Comparison of ENCODE assay signal across 39 cellular contexts in genomic region chr19:14189415-14189814, GRCh38.
"Had no signal": no experiment of that assay in that cellular context is flagged by ENCODE, and none has a peak within 500 bp of the region (broad histone marks: within the 10 kb centered on the region; RNA-seq: fewer than 3 reads in every experiment).

No MANE protein-coding gene starts in this region.

- H3K27me3 ChIP-seq: adrenal gland, ascending aorta, body of pancreas, brain microvascular endothelial cell, breast epithelium, cardiac muscle cell had no signal

- H3K4me3 Mint-ChIP-seq: activated naive CD4-positive, alpha-beta T cell treated with anti-CD3 and anti-CD28 coated beads for 36 hours; activated naive CD4-positive, alpha-beta T cell treated with anti-CD3 and anti-CD28 coated beads, Interleukin-2, amount 10 ng/mL, durations not matched to agents 7 days and 5 days; activated naive CD4-positive, alpha-beta T cell treated with anti-CD3 and anti-CD28 coated beads, Interleukin-2, amount 50 U/mL, for 24 hours; activated naive CD8-positive, alpha-beta T cell; activated naive CD8-positive, alpha-beta T cell treated with anti-CD3 and anti-CD28 coated beads for 36 hours; activated naive CD8-positive, alpha-beta T cell treated with anti-CD3 and anti-CD28 coated beads, Interleukin-2, amount 10 ng/mL, durations not matched to agents 7 days and 5 days; activated naive CD8-positive, alpha-beta T cell treated with anti-CD3 and anti-CD28 coated beads, Interleukin-2, amount 50 U/mL, for 24 hours; activated T-cell treated with anti-CD3 and anti-CD28 coated beads, Interleukin-2, amount 50 U/mL, for 24 hours; activated T-cell treated with anti-CD3 and anti-CD28 coated beads, Interleukin-2, amount 50 U/mL, for 4 hours; activated T-cell treated with anti-CD3 and anti-CD28 coated beads, Interleukin-2, amount 50 U/mL, for 72 hours; activated T-helper 1 cell treated with anti-CD3 and anti-CD28 coated beads, Interleukin-12 subunit alpha, Interleukin-12 subunit beta, Interleukin-2, Interleukin-4 antibody, amounts not matched to agents 30 ng/mL and 10 ng/mL and 1 ng/mL, durations not matched to agents 14 hours and 24 hours and 36 hours; activated T-helper 17 cell treated with anti-CD3 and anti-CD28 coated beads, Interleukin-2, amount 50 U/mL, for 72 hours; brain had no signal

- H3K9me3 Mint-ChIP-seq: activated naive CD4-positive, alpha-beta T cell treated with anti-CD3 and anti-CD28 coated beads for 36 hours; activated naive CD4-positive, alpha-beta T cell treated with anti-CD3 and anti-CD28 coated beads, Interleukin-2, amount 10 ng/mL, durations not matched to agents 7 days and 5 days; activated naive CD4-positive, alpha-beta T cell treated with anti-CD3 and anti-CD28 coated beads, Interleukin-2, amount 50 U/mL, for 24 hours; activated naive CD4-positive, alpha-beta T cell treated with anti-CD3 and anti-CD28 coated beads, Interleukin-2, amount 50 U/mL, for 72 hours; activated naive CD8-positive, alpha-beta T cell treated with anti-CD3 and anti-CD28 coated beads for 36 hours; activated naive CD8-positive, alpha-beta T cell treated with anti-CD3 and anti-CD28 coated beads, Interleukin-2, amount 10 ng/mL, durations not matched to agents 7 days and 5 days; activated naive CD8-positive, alpha-beta T cell treated with anti-CD3 and anti-CD28 coated beads, Interleukin-2, amount 50 U/mL, for 24 hours; activated T-cell treated with anti-CD3 and anti-CD28 coated beads, Interleukin-2, amount 50 U/mL, for 24 hours; activated T-cell treated with anti-CD3 and anti-CD28 coated beads, Interleukin-2, amount 50 U/mL, for 4 hours; activated T-cell treated with anti-CD3 and anti-CD28 coated beads, Interleukin-2, amount 50 U/mL, for 72 hours; activated T-helper 1 cell treated with anti-CD3 and anti-CD28 coated beads, Interleukin-12 subunit alpha, Interleukin-12 subunit beta, Interleukin-2, Interleukin-4 antibody, amounts not matched to agents 30 ng/mL and 10 ng/mL and 1 ng/mL, durations not matched to agents 14 hours and 24 hours and 36 hours; activated T-helper 17 cell treated with anti-CD3 and anti-CD28 coated beads, Interleukin-2, amount 50 U/mL, for 72 hours; activated T-helper 2 cell treated with anti-CD3 and anti-CD28 coated beads, Interferon-gamma antibody, Interleukin-2, Interleukin-4, amounts not matched to agents 10 μg/mL and 5 μg/mL and 100 μg/mL, durations not matched to agents 14 hours and 24 hours and 36 hours; brain had no signal

- H3K9me3 ChIP-seq: adrenal gland, ascending aorta, body of pancreas, breast epithelium had no signal

- H3K36me3 Mint-ChIP-seq: activated naive CD4-positive, alpha-beta T cell treated with anti-CD3 and anti-CD28 coated beads, Interleukin-2, amount 10 ng/mL, durations not matched to agents 7 days and 5 days; activated naive CD4-positive, alpha-beta T cell treated with anti-CD3 and anti-CD28 coated beads, Interleukin-2, amount 50 U/mL, for 72 hours; activated naive CD8-positive, alpha-beta T cell; activated naive CD8-positive, alpha-beta T cell treated with anti-CD3 and anti-CD28 coated beads, Interleukin-2, amount 10 ng/mL, durations not matched to agents 7 days and 5 days had no signal

- H3K27ac ChIP-seq: adrenal gland, ascending aorta, body of pancreas, brain microvascular endothelial cell, breast epithelium had no signal

- H3K4me1 ChIP-seq: adrenal gland, ascending aorta, body of pancreas, breast epithelium had no signal

- ATAC-seq: activated naive CD4-positive, alpha-beta T cell treated with anti-CD3 and anti-CD28 coated beads, Interleukin-2, amount 50 U/mL, for 72 hours; activated naive CD8-positive, alpha-beta T cell treated with anti-CD3 and anti-CD28 coated beads, Interleukin-2, amount 50 U/mL, for 24 hours; activated T-cell treated with anti-CD3 and anti-CD28 coated beads, Interleukin-2, amount 50 U/mL, for 4 hours; activated T-cell treated with anti-CD3 and anti-CD28 coated beads, Interleukin-2, amount 50 U/mL, for 72 hours; activated T-helper 17 cell treated with anti-CD3 and anti-CD28 coated beads, Interleukin-2, amount 50 U/mL, for 72 hours; body of pancreas had no signal

- FAIRE-seq: astrocyte, bronchial epithelial cell had no signal

- H3K27ac Mint-ChIP-seq: activated naive CD4-positive, alpha-beta T cell treated with anti-CD3 and anti-CD28 coated beads for 36 hours; activated naive CD4-positive, alpha-beta T cell treated with anti-CD3 and anti-CD28 coated beads, Interleukin-2, amount 10 ng/mL, durations not matched to agents 7 days and 5 days; activated naive CD4-positive, alpha-beta T cell treated with anti-CD3 and anti-CD28 coated beads, Interleukin-2, amount 50 U/mL, for 24 hours; activated naive CD8-positive, alpha-beta T cell; activated naive CD8-positive, alpha-beta T cell treated with anti-CD3 and anti-CD28 coated beads for 36 hours; activated naive CD8-positive, alpha-beta T cell treated with anti-CD3 and anti-CD28 coated beads, Interleukin-2, amount 10 ng/mL, durations not matched to agents 7 days and 5 days; activated naive CD8-positive, alpha-beta T cell treated with anti-CD3 and anti-CD28 coated beads, Interleukin-2, amount 50 U/mL, for 24 hours; activated T-cell treated with anti-CD3 and anti-CD28 coated beads, Interleukin-2, amount 50 U/mL, for 24 hours; activated T-cell treated with anti-CD3 and anti-CD28 coated beads, Interleukin-2, amount 50 U/mL, for 72 hours; activated T-helper 1 cell treated with anti-CD3 and anti-CD28 coated beads, Interleukin-12 subunit alpha, Interleukin-12 subunit beta, Interleukin-2, Interleukin-4 antibody, amounts not matched to agents 30 ng/mL and 10 ng/mL and 1 ng/mL, durations not matched to agents 14 hours and 24 hours and 36 hours; activated T-helper 2 cell treated with anti-CD3 and anti-CD28 coated beads, Interferon-gamma antibody, Interleukin-2, Interleukin-4, amounts not matched to agents 10 μg/mL and 5 μg/mL and 100 μg/mL, durations not matched to agents 14 hours and 24 hours and 36 hours had no signal

- DNase-seq: activated effector memory CD4-positive, alpha-beta T cell treated with anti-CD3 and anti-CD28 coated beads, Interleukin-2, amount 50 U/mL, for 16 hours; activated effector memory CD4-positive, alpha-beta T cell treated with Interleukin-2 at 50 U/mL for 16 hours; activated gamma-delta T cell; activated gamma-delta T cell treated with Interleukin-2 at 50 U/mL for 16 hours; activated naive CD4-positive, alpha-beta T cell; activated naive CD4-positive, alpha-beta T cell treated with anti-CD3 and anti-CD28 coated beads for 36 hours; activated naive CD4-positive, alpha-beta T cell treated with anti-CD3 and anti-CD28 coated beads, Interleukin-2, amount 10 ng/mL, durations not matched to agents 7 days and 5 days; activated naive CD4-positive, alpha-beta T cell treated with anti-CD3 and anti-CD28 coated beads, Interleukin-2, amount 50 U/mL, for 16 hours; activated naive CD4-positive, alpha-beta T cell treated with Interleukin-2 at 50 U/mL for 16 hours; activated naive CD8-positive, alpha-beta T cell treated with anti-CD3 and anti-CD28 coated beads for 36 hours; activated naive CD8-positive, alpha-beta T cell treated with anti-CD3 and anti-CD28 coated beads, Interleukin-2, amount 10 ng/mL, durations not matched to agents 7 days and 5 days; activated naive CD8-positive, alpha-beta T cell treated with anti-CD3 and anti-CD28 coated beads, Interleukin-2, amount 50 U/mL, for 24 hours; activated T-cell treated with anti-CD3 and anti-CD28 coated beads, Interleukin-2, amount 50 U/mL, for 1 hour; activated T-cell treated with anti-CD3 and anti-CD28 coated beads, Interleukin-2, amount 50 U/mL, for 24 hours; activated T-cell treated with anti-CD3 and anti-CD28 coated beads, Interleukin-2, amount 50 U/mL, for 4 hours; activated T-cell treated with anti-CD3 and anti-CD28 coated beads, Interleukin-2, amount 50 U/mL, for 48 hours; activated T-cell treated with anti-CD3 and anti-CD28 coated beads, Interleukin-2, amount 50 U/mL, for 72 hours; adrenal gland; amniotic stem cell; amygdala; anterior cingulate cortex; aorta; body of pancreas; brain microvascular endothelial cell; caudate nucleus; central memory CD4-positive, alpha-beta T cell; cerebellar nuclear complex had no signal

- H3K4me3 ChIP-seq: adrenal gland, ascending aorta, body of pancreas, breast epithelium, cardiac muscle cell had no signal

- H3K27me3 Mint-ChIP-seq: activated naive CD4-positive, alpha-beta T cell treated with anti-CD3 and anti-CD28 coated beads, Interleukin-2, amount 10 ng/mL, durations not matched to agents 7 days and 5 days; activated naive CD4-positive, alpha-beta T cell treated with anti-CD3 and anti-CD28 coated beads, Interleukin-2, amount 50 U/mL, for 24 hours; activated naive CD8-positive, alpha-beta T cell; activated naive CD8-positive, alpha-beta T cell treated with anti-CD3 and anti-CD28 coated beads for 36 hours; activated naive CD8-positive, alpha-beta T cell treated with anti-CD3 and anti-CD28 coated beads, Interleukin-2, amount 10 ng/mL, durations not matched to agents 7 days and 5 days; activated naive CD8-positive, alpha-beta T cell treated with anti-CD3 and anti-CD28 coated beads, Interleukin-2, amount 50 U/mL, for 24 hours; activated T-cell treated with anti-CD3 and anti-CD28 coated beads, Interleukin-2, amount 50 U/mL, for 24 hours; activated T-helper 17 cell treated with anti-CD3 and anti-CD28 coated beads, Interleukin-2, amount 50 U/mL, for 72 hours had no signal

- H3K36me3 ChIP-seq: adrenal gland, ascending aorta, brain microvascular endothelial cell, breast epithelium, cardiac muscle cell had no signal
